21 cellular contexts compared by ENCODE assay signal in genomic region chr18:25279961-25280360, GRCh38.
"Had no signal": no experiment of that assay in that cellular context is flagged by ENCODE, and none has a peak within 500 bp of the region (broad histone marks: within the 10 kb centered on the region; RNA-seq: fewer than 3 reads in every experiment).

No MANE protein-coding gene starts in this region.

- FAIRE-seq: TTC549 had no signal

- H2AFZ ChIP-seq: parathyroid adenoma had no signal

- H3K36me3 ChIP-seq: colonic mucosa, gastroesophageal sphincter, heart left ventricle, right lobe of liver, vagina, WERI-Rb-1 had no signal

- H3K9me3 ChIP-seq: colonic mucosa, gastroesophageal sphincter, heart left ventricle, right lobe of liver, testis, vagina had no signal

- H3K79me2 ChIP-seq: parathyroid adenoma had no signal

- H3K27me3 ChIP-seq: colonic mucosa, dorsolateral prefrontal cortex, gastroesophageal sphincter, heart left ventricle, right lobe of liver, testis, vagina had no signal

- H3K27ac ChIP-seq: colonic mucosa, epithelial cell of prostate, gastroesophageal sphincter, heart left ventricle, parathyroid adenoma, right lobe of liver, testis, vagina, WERI-Rb-1 had no signal

- H3K9ac ChIP-seq: parathyroid adenoma had no signal

- H3K4me3 ChIP-seq: colonic mucosa, dorsolateral prefrontal cortex, gastroesophageal sphincter, heart left ventricle, right lobe of liver, skin epidermis, testis, vagina had no signal

- H3K4me1 ChIP-seq: colonic mucosa, right lobe of liver, testis had no signal

- DNase-seq: activated CD4-positive, alpha-beta T cell treated with anti-CD3 and anti-CD28 coated beads, Interleukin-2, amount 50 U/mL, for 1 hour; activated CD4-positive, CD25-positive, alpha-beta regulatory T cell treated with anti-CD3 and anti-CD28 coated beads, Interleukin-2, amount 50 U/mL, for 72 hours; activated CD8-positive, alpha-beta T cell treated with anti-CD3 and anti-CD28 coated beads, Interleukin-2, amount 10 ng/mL, durations not matched to agents 7 days and 5 days; activated gamma-delta T cell; activated naive CD4-positive, alpha-beta T cell treated with anti-CD3 and anti-CD28 coated beads, Interleukin-2, amount 50 U/mL, for 16 hours; activated naive CD8-positive, alpha-beta T cell treated with anti-CD3 and anti-CD28 coated beads, Interleukin-2, amount 50 U/mL, for 24 hours; colonic mucosa; heart left ventricle; islet precursor cell; left cardiac atrium; right lobe of liver; stimulated activated CD4-positive, alpha-beta T cell treated with anti-CD3 and anti-CD28 coated beads, Interleukin-15, amount 100 ng/mL, for 24 hours; testis; WERI-Rb-1 had no signal
